ENCODE assay signal across 9 cellular contexts in genomic region chr22:40534379-40535188, GRCh38.
DNase-seq lines count a peak whose midpoint lies in the region; ATAC-seq and TF ChIP-seq lines count a peak whose summit lies in the region.
"Had no signal": no experiment of that assay in that cellular context is flagged by ENCODE, and none has a peak within 500 bp of the region (broad histone marks: within the 10 kb centered on the region; RNA-seq: fewer than 3 reads in every experiment).

No MANE protein-coding gene starts in this region.

- peaks cover 4% of the 10 kb centered on the region for H3K36me3 Mint-ChIP-seq in activated T-helper 1 cell treated with anti-CD3 and anti-CD28 coated beads, Interleukin-12 subunit alpha, Interleukin-12 subunit beta, Interleukin-2, Interleukin-4 antibody, amounts not matched to agents 30 ng/mL and 10 ng/mL and 1 ng/mL, durations not matched to agents 14 hours and 24 hours and 36 hours (ENCODE audit: low read depth)

- peak overlapping the region; percentile 82 for H3K27ac Mint-ChIP-seq in activated T-helper 1 cell treated with anti-CD3 and anti-CD28 coated beads, Interleukin-12 subunit alpha, Interleukin-12 subunit beta, Interleukin-2, Interleukin-4 antibody, amounts not matched to agents 30 ng/mL and 10 ng/mL and 1 ng/mL, durations not matched to agents 14 hours and 24 hours and 36 hours

- peaks cover 12% of the 10 kb centered on the region; the same call in 1 of the 2 replicates for H3K9me3 ChIP-seq in BLaER1
- H3K9me3 ChIP-seq in right cardiac atrium (ENCODE audit: control insufficient read depth, low read length), result no peaks in the 10 kb centered on the region
- no peaks in the 10 kb centered on the region for H3K9me3 ChIP-seq in subcutaneous abdominal adipose tissue (ENCODE audit: control insufficient read depth in 5 of 5, low read length in 5 of 5)

- no peak overlapping the region for H3K4me3 ChIP-seq in BLaER1
- no peak overlapping the region for H3K4me3 ChIP-seq in HL-60 (replicated peaks; ENCODE audit: insufficient read depth, low read length)
- no peak overlapping the region for H3K4me3 ChIP-seq in right cardiac atrium (ENCODE audit: low read length)
- no peak overlapping the region for H3K4me3 ChIP-seq in subcutaneous abdominal adipose tissue (ENCODE audit: low read depth in 1 of 5, low read length in 5 of 5)

- H3K4me3 Mint-ChIP-seq in activated T-helper 1 cell treated with anti-CD3 and anti-CD28 coated beads, Interleukin-12 subunit alpha, Interleukin-12 subunit beta, Interleukin-2, Interleukin-4 antibody, amounts not matched to agents 30 ng/mL and 10 ng/mL and 1 ng/mL, durations not matched to agents 14 hours and 24 hours and 36 hours, result peak overlapping the region; percentile 54

- H3K27me3 ChIP-seq in BLaER1 (no peaks in the 10 kb centered on the region), HL-60 (ENCODE audit: insufficient read depth, poor library complexity, severe bottlenecking) (no peaks in the 10 kb centered on the region), right cardiac atrium (ENCODE audit: control insufficient read depth, insufficient read depth) (no peaks in the 10 kb centered on the region), subcutaneous abdominal adipose tissue (ENCODE audit: control insufficient read depth in 5 of 5, insufficient read depth in 4 of 5, low read length in 5 of 5) (no peaks in the 10 kb centered on the region)

- WGBS in right cardiac atrium, result 48% methylated on average over 6 of the region's 6 CpGs

- peak overlapping the region; percentile 74 for H3K4me2 ChIP-seq in BLaER1

- DNase-seq in HL-60 (ENCODE audit: low read depth in 1 of 2, low spot score in 1 of 2) (peak in 1 of 2 experiments; percentile 60), right cardiac atrium (no peak), NCI-H1930 (lab: John Stamatoyannopoulos, UW) (no peak), epidermal melanocyte (ENCODE audit: insufficient read length, low spot score) (no peak), DMS53 (lab: John Stamatoyannopoulos, UW) (no peak)
- no peak for DNase-seq in activated T-helper 1 cell treated with anti-CD3 and anti-CD28 coated beads, Interleukin-12 subunit alpha, Interleukin-12 subunit beta, Interleukin-2, Interleukin-4 antibody, amounts not matched to agents 30 ng/mL and 10 ng/mL and 1 ng/mL, durations not matched to agents 14 hours and 24 hours and 36 hours (ENCODE audit: low spot score)
- DNase-seq: left cardiac atrium had no signal

- no peaks in the 10 kb centered on the region for H3K9me3 Mint-ChIP-seq in activated T-helper 1 cell treated with anti-CD3 and anti-CD28 coated beads, Interleukin-12 subunit alpha, Interleukin-12 subunit beta, Interleukin-2, Interleukin-4 antibody, amounts not matched to agents 30 ng/mL and 10 ng/mL and 1 ng/mL, durations not matched to agents 14 hours and 24 hours and 36 hours

- TF ChIP-seq CTCF in HL-60 (IDR thresholded peaks at IDR 0.05; ENCODE audit: insufficient read depth, low read length), result no peak

- peaks cover 59% of the 10 kb centered on the region for H3K4me1 Mint-ChIP-seq in activated T-helper 1 cell treated with anti-CD3 and anti-CD28 coated beads, Interleukin-12 subunit alpha, Interleukin-12 subunit beta, Interleukin-2, Interleukin-4 antibody, amounts not matched to agents 30 ng/mL and 10 ng/mL and 1 ng/mL, durations not matched to agents 14 hours and 24 hours and 36 hours (ENCODE audit: low read depth)

- H3K27me3 Mint-ChIP-seq in activated T-helper 1 cell treated with anti-CD3 and anti-CD28 coated beads, Interleukin-12 subunit alpha, Interleukin-12 subunit beta, Interleukin-2, Interleukin-4 antibody, amounts not matched to agents 30 ng/mL and 10 ng/mL and 1 ng/mL, durations not matched to agents 14 hours and 24 hours and 36 hours (ENCODE audit: insufficient read depth), result no peaks in the 10 kb centered on the region

- peak; percentile 68 to 72 for ATAC-seq in right cardiac atrium

- H3K27ac ChIP-seq in BLaER1, result peak overlapping the region; percentile 36
- H3K27ac ChIP-seq in HL-60 (replicated peaks), result peak overlapping the region; percentile 26
- no peak overlapping the region for H3K27ac ChIP-seq in right cardiac atrium (ENCODE audit: low read length)
- H3K27ac ChIP-seq in subcutaneous abdominal adipose tissue (ENCODE audit: low read depth, low read length), result peak overlapping the region; percentile 35

- H3K9ac ChIP-seq in BLaER1, result no peak overlapping the region
- H3K9ac ChIP-seq in subcutaneous abdominal adipose tissue (ENCODE audit: low read length in 5 of 5), result peak overlapping the region in 1 of 5 donors; percentile 40

- peaks cover 48% of the 10 kb centered on the region for H3K4me1 ChIP-seq in BLaER1
- peaks cover 2% of the 10 kb centered on the region for H3K4me1 ChIP-seq in right cardiac atrium (ENCODE audit: control insufficient read depth, insufficient read depth, low read length)
- peaks cover 0 to 32% (median 22%) of the 10 kb centered on the region in 5 donors for H3K4me1 ChIP-seq in subcutaneous abdominal adipose tissue (ENCODE audit: control insufficient read depth in 5 of 5, insufficient read depth in 5 of 5, low read length in 5 of 5)

- H3K36me3 ChIP-seq in BLaER1 (no peaks in the 10 kb centered on the region), subcutaneous abdominal adipose tissue (ENCODE audit: control insufficient read depth in 5 of 5, insufficient read depth in 5 of 5, low read length in 5 of 5) (no peaks in the 10 kb centered on the region)

- H4K20me1 ChIP-seq in BLaER1, result peaks cover 35% of the 10 kb centered on the region

- intact Hi-C loops in activated T-helper 1 cell treated with anti-CD3 and anti-CD28 coated beads, Interleukin-12 subunit alpha, Interleukin-12 subunit beta, Interleukin-2, Interleukin-4 antibody, amounts not matched to agents 30 ng/mL and 10 ng/mL and 1 ng/mL, durations not matched to agents 14 hours and 24 hours and 36 hours (cut with micrococcal nuclease), result loop anchor here (5.0 kb wide), 2 partner anchors 283 to 363 kb away; partner anchors contain the start of gene SLC25A17
- intact Hi-C loops in right cardiac atrium (cut with DNase I), result no loop called here
